ENCODE assay signal across 24 cellular contexts in genomic region chr19:14182481-14182880, GRCh38.
"Had no signal": no experiment of that assay in that cellular context is flagged by ENCODE, and none has a peak within 500 bp of the region (broad histone marks: within the 10 kb centered on the region; RNA-seq: fewer than 3 reads in every experiment).

No MANE protein-coding gene starts in this region.

- H3K4me3 ChIP-seq: breast epithelium, left ventricle myocardium inferior, thoracic aorta, vagina had no signal

- H3K4me1 Mint-ChIP-seq: activated B cell treated with CpG ODN at 0.5 μM for 24 hours; activated CD4-positive, alpha-beta T cell treated with anti-CD3 and anti-CD28 coated beads for 36 hours; activated naive CD8-positive, alpha-beta T cell treated with anti-CD3 and anti-CD28 coated beads for 36 hours; mesothelial cell of epicardium had no signal

- H3K36me3 ChIP-seq: breast epithelium, thoracic aorta, vagina had no signal

- H3K4me1 ChIP-seq: breast epithelium, left ventricle myocardium inferior, vagina had no signal

- DNase-seq: activated B cell treated with CpG ODN at 0.5 μM for 24 hours; activated CD4-positive, alpha-beta T cell treated with anti-CD3 and anti-CD28 coated beads for 36 hours; activated CD4-positive, alpha-beta T cell treated with anti-CD3 and anti-CD28 coated beads, Interleukin-2, amount 50 U/mL, for 48 hours; activated naive CD4-positive, alpha-beta T cell treated with Interleukin-2 at 50 U/mL for 16 hours; activated naive CD8-positive, alpha-beta T cell treated with anti-CD3 and anti-CD28 coated beads for 36 hours; activated T-cell treated with anti-CD3 and anti-CD28 coated beads, Interleukin-2, amount 50 U/mL, for 48 hours; effector memory CD4-positive, alpha-beta T cell; hippocampal formation; kidney glomerular epithelial cell; left ventricle myocardium inferior; mammary epithelial cell; natural killer cell; retina; stimulated activated CD4-positive, alpha-beta T cell treated with anti-CD3 and anti-CD28 coated beads, Interleukin-2, amount 100 ng/mL, for 48 hours; stimulated activated naive CD4-positive, alpha-beta T cell treated with Interleukin-2 at 50 U/mL for 16 hours; T1000 had no signal

- H3K27me3 Mint-ChIP-seq: activated CD4-positive, alpha-beta T cell treated with anti-CD3 and anti-CD28 coated beads for 36 hours; activated naive CD8-positive, alpha-beta T cell treated with anti-CD3 and anti-CD28 coated beads for 36 hours; progenitor cell of endocrine pancreas; type B pancreatic cell had no signal

- H3K4me3 Mint-ChIP-seq: activated B cell treated with CpG ODN at 0.5 μM for 24 hours; activated CD4-positive, alpha-beta T cell treated with anti-CD3 and anti-CD28 coated beads for 36 hours; activated naive CD8-positive, alpha-beta T cell treated with anti-CD3 and anti-CD28 coated beads for 36 hours; dendritic cell treated with granulocyte-macrophage colony-stimulating factor and Interleukin-4, amounts not matched to agents 40 ng/mL and 50 ng/mL, for 4 days; mesothelial cell of epicardium; natural killer cell; type B pancreatic cell had no signal

- H3K9me3 ChIP-seq: breast epithelium, left ventricle myocardium inferior, thoracic aorta, vagina had no signal

- H3K27ac ChIP-seq: left ventricle myocardium inferior, thoracic aorta, vagina had no signal

- ATAC-seq: activated CD4-positive, alpha-beta T cell treated with anti-CD3 and anti-CD28 coated beads for 36 hours; esophagus mucosa; natural killer cell had no signal

- H3K27ac Mint-ChIP-seq: activated B cell treated with CpG ODN at 0.5 μM for 24 hours; activated CD4-positive, alpha-beta T cell treated with anti-CD3 and anti-CD28 coated beads for 36 hours; activated naive CD8-positive, alpha-beta T cell treated with anti-CD3 and anti-CD28 coated beads for 36 hours; dendritic cell treated with granulocyte-macrophage colony-stimulating factor and Interleukin-4, amounts not matched to agents 40 ng/mL and 50 ng/mL, for 4 days; mesothelial cell of epicardium; natural killer cell; progenitor cell of endocrine pancreas; type B pancreatic cell had no signal

- H3K36me3 Mint-ChIP-seq: activated naive CD8-positive, alpha-beta T cell treated with anti-CD3 and anti-CD28 coated beads for 36 hours; natural killer cell; type B pancreatic cell had no signal

- H3K9me3 Mint-ChIP-seq: activated B cell treated with CpG ODN at 0.5 μM for 24 hours; activated naive CD8-positive, alpha-beta T cell treated with anti-CD3 and anti-CD28 coated beads for 36 hours; dendritic cell treated with granulocyte-macrophage colony-stimulating factor and Interleukin-4, amounts not matched to agents 40 ng/mL and 50 ng/mL, for 4 days; mesothelial cell of epicardium; natural killer cell; type B pancreatic cell had no signal
